Comparison of ENCODE assay signal across 9 cellular contexts in the genomic region with DNA sequence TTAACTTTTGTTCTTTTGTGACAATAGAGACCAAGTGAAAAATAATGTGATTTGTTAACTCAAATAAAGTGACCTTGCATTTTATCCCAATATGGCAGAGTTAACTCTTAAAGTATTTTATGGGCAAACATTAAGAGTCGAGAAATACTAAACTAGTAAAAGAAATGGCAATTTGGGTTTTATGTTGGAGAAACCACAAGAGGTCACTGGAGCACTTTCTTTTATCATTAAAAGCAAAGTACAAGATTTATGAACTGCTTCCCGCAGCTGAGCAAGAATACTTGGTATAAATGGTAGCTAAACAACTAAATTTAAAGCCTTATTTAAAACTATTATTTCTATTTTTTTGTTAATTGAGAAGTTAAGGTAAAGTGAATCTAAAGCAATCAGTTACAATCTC. TPM values are rescaled to one million over a fixed set of nuclear protein-coding genes. Genes with fewer than 3 reads are reported as not detected.
A peak's percentile ranks its signal among the peaks of the same experiment; 100 is the strongest.
DNase-seq lines count a peak whose midpoint lies in the region; ATAC-seq and TF ChIP-seq lines count a peak whose summit lies in the region.
"Had no signal": no experiment of that assay in that cellular context is flagged by ENCODE, and none has a peak within 500 bp of the region (broad histone marks: within the 10 kb centered on the region; RNA-seq: fewer than 3 reads in every experiment).

No MANE protein-coding gene starts in this region.

- H3K9me3 Mint-ChIP-seq in HFFc6 = no peaks in the 10 kb centered on the region
- H3K9me3 Mint-ChIP-seq in activated CD8-positive, alpha-beta T cell treated with anti-CD3 and anti-CD28 coated beads, Interleukin-2, amount 10 ng/mL, durations not matched to agents 7 days and 5 days (ENCODE audit: insufficient read depth) = no peaks in the 10 kb centered on the region
- H3K9me3 Mint-ChIP-seq: dendritic cell treated with granulocyte-macrophage colony-stimulating factor and Interleukin-4, amounts not matched to agents 40 ng/mL and 50 ng/mL, for 4 days had no signal

- H3K36me3 ChIP-seq in adipocyte (ENCODE audit: control insufficient read depth, insufficient read depth, low read length, severe bottlenecking) = no peaks in the 10 kb centered on the region
- H3K36me3 ChIP-seq in left lung = no peaks in the 10 kb centered on the region

- H3K9me3 ChIP-seq in adipocyte (ENCODE audit: control insufficient read depth, low read length) (no peaks in the 10 kb centered on the region), left lung (no peaks in the 10 kb centered on the region)

- peak; percentile 30 for TF ChIP-seq CTCF in AG09319 (IDR thresholded peaks at IDR 0.05; ENCODE audit: low read depth, low read length)
- TF ChIP-seq CTCF in HFFc6 (IDR thresholded peaks at IDR 0.05) = peak; percentile 59
- no peak for TF ChIP-seq CTCF in left lung (IDR thresholded peaks at IDR 0.05)

- H3K4me1 ChIP-seq in adipocyte (ENCODE audit: control insufficient read depth, insufficient read depth, low read length) = no peaks in the 10 kb centered on the region
- no peaks in the 10 kb centered on the region for H3K4me1 ChIP-seq in left lung

- CTCF ChIA-PET in activated CD8-positive, alpha-beta T cell treated with anti-CD3 and anti-CD28 coated beads, Interleukin-2, amount 10 ng/mL, durations not matched to agents 7 days and 5 days (lab: Charles Lee) = interaction anchor here (1.0 to 5.5 kb wide), 3 partner anchors 8 to 141 kb away, joined by 3 to 60 read pairs (median 3); no protein-coding TSS in a partner anchor

- H3K27me3 Mint-ChIP-seq in HFFc6 (ENCODE audit: insufficient read depth) = no peaks in the 10 kb centered on the region
- no peaks in the 10 kb centered on the region for H3K27me3 Mint-ChIP-seq in activated CD8-positive, alpha-beta T cell treated with anti-CD3 and anti-CD28 coated beads, Interleukin-2, amount 10 ng/mL, durations not matched to agents 7 days and 5 days (ENCODE audit: low read depth)
- H3K27me3 Mint-ChIP-seq: dendritic cell treated with granulocyte-macrophage colony-stimulating factor and Interleukin-4, amounts not matched to agents 40 ng/mL and 50 ng/mL, for 4 days had no signal

- H3K9ac ChIP-seq in adipocyte (ENCODE audit: low read length) = no peak overlapping the region

- ATAC-seq in left lung (peak; percentile 47), HG02884 (IDR thresholded peaks at IDR 0.05; ENCODE audit: unreplicated experiment) (no peak), GM18511 (IDR thresholded peaks at IDR 0.05; ENCODE audit: unreplicated experiment) (no peak)
- no peak for ATAC-seq in activated CD8-positive, alpha-beta T cell treated with anti-CD3 and anti-CD28 coated beads, Interleukin-2, amount 10 ng/mL, durations not matched to agents 7 days and 5 days

- no peak overlapping the region for H3K4me3 Mint-ChIP-seq in HFFc6
- no peak overlapping the region for H3K4me3 Mint-ChIP-seq in activated CD8-positive, alpha-beta T cell treated with anti-CD3 and anti-CD28 coated beads, Interleukin-2, amount 10 ng/mL, durations not matched to agents 7 days and 5 days
- H3K4me3 Mint-ChIP-seq: dendritic cell treated with granulocyte-macrophage colony-stimulating factor and Interleukin-4, amounts not matched to agents 40 ng/mL and 50 ng/mL, for 4 days had no signal

- DNase-seq in AG09319 (ENCODE audit: extremely low read depth, low read depth) (no peak), HFFc6 (peak; percentile 6), adipocyte (ENCODE audit: low read depth) (peak; percentile 53), left lung (no peak), T1000 (lab: John Stamatoyannopoulos, UW) (no peak)
- DNase-seq in activated CD8-positive, alpha-beta T cell treated with anti-CD3 and anti-CD28 coated beads, Interleukin-2, amount 10 ng/mL, durations not matched to agents 7 days and 5 days = no peak

- no peak overlapping the region for H3K27ac ChIP-seq in left lung

- H3K27me3 ChIP-seq in adipocyte (replicated peaks; ENCODE audit: control insufficient read depth, insufficient read depth, low read length) (no peaks in the 10 kb centered on the region), left lung (no peaks in the 10 kb centered on the region)

- no peaks in the 10 kb centered on the region for H3K36me3 Mint-ChIP-seq in HFFc6 (ENCODE audit: low read depth)
- no peaks in the 10 kb centered on the region for H3K36me3 Mint-ChIP-seq in activated CD8-positive, alpha-beta T cell treated with anti-CD3 and anti-CD28 coated beads, Interleukin-2, amount 10 ng/mL, durations not matched to agents 7 days and 5 days (ENCODE audit: low read depth)

- no peaks in the 10 kb centered on the region for H3K4me1 Mint-ChIP-seq in HFFc6 (ENCODE audit: low read depth)
- no peaks in the 10 kb centered on the region for H3K4me1 Mint-ChIP-seq in activated CD8-positive, alpha-beta T cell treated with anti-CD3 and anti-CD28 coated beads, Interleukin-2, amount 10 ng/mL, durations not matched to agents 7 days and 5 days (ENCODE audit: low read depth)

- H3K4me3 ChIP-seq in adipocyte (ENCODE audit: low read length) = no peak overlapping the region
- H3K4me3 ChIP-seq in left lung = no peak overlapping the region

- POLR2A ChIA-PET in activated CD8-positive, alpha-beta T cell treated with anti-CD3 and anti-CD28 coated beads, Interleukin-2, amount 10 ng/mL, durations not matched to agents 7 days and 5 days (lab: Charles Lee) = no interaction called here

- intact Hi-C loops in left lung (cut with DNase I) = loop anchor here in 1 of 2 donors (5.0 kb wide), 1 partner anchor 144 kb away; no protein-coding TSS in a partner anchor

- H3K27ac Mint-ChIP-seq in HFFc6 = no peak overlapping the region
- no peak overlapping the region for H3K27ac Mint-ChIP-seq in activated CD8-positive, alpha-beta T cell treated with anti-CD3 and anti-CD28 coated beads, Interleukin-2, amount 10 ng/mL, durations not matched to agents 7 days and 5 days
- H3K27ac Mint-ChIP-seq: dendritic cell treated with granulocyte-macrophage colony-stimulating factor and Interleukin-4, amounts not matched to agents 40 ng/mL and 50 ng/mL, for 4 days had no signal

RNA-seq across cellular contexts. Expression of gene MCM9, which starts 33.5 kb away (rescaled TPM):
- 1 to 10 TPM; 4.6 to 5.7 (median 5.0) TPM for total RNA-seq in HFFc6 (2021; fragmentation: NEBNext Ultra II Directional; extraction: Animal tissue kit (Norgen Biotek cat#: 25700))
- 10 to 100 TPM; 16.0 to 20.3 TPM for total RNA-seq in left lung
- total RNA-seq in activated CD8-positive, alpha-beta T cell treated with anti-CD3 and anti-CD28 coated beads, Interleukin-2, amount 10 ng/mL, durations not matched to agents 7 days and 5 days = 10 to 100 TPM; 18.1 to 18.8 TPM

Comparison
In these comparisons a context has a peak if more than half of its experiments do, and no peak if none do; other contexts are left out.
1. DNase-seq: peak in HFFc6 (single experiment) and adipocyte (single experiment); none in AG09319 (single experiment), left lung (0 of 2), activated CD8-positive, alpha-beta T cell treated with anti-CD3 and anti-CD28 coated beads, Interleukin-2, amount 10 ng/mL, durations not matched to agents 7 days and 5 days (single experiment) and T1000 (single experiment).
2. CTCF ChIP-seq: peak in AG09319 (single experiment) and HFFc6 (single experiment); none in left lung (0 of 2).